9 cellular contexts compared by ENCODE assay signal in genomic region chr18:74082476-74083070, GRCh38.
DNase-seq lines count a peak whose midpoint lies in the region; ATAC-seq, FAIRE-seq and TF ChIP-seq lines count a peak whose summit lies in the region.
"Had no signal": no experiment of that assay in that cellular context is flagged by ENCODE, and none has a peak within 500 bp of the region (broad histone marks: within the 10 kb centered on the region; RNA-seq: fewer than 3 reads in every experiment).

No MANE protein-coding gene starts in this region.

- H3K4me1 ChIP-seq in neuron (ENCODE audit: insufficient read depth, low read length) = peaks cover 10% of the 10 kb centered on the region
- H3K4me1 ChIP-seq: HAP-1 had no signal

- H3K27me3 Mint-ChIP-seq in activated CD8-positive, alpha-beta T cell treated with anti-CD3 and anti-CD28 coated beads, Interleukin-2, amount 10 ng/mL, durations not matched to agents 7 days and 5 days (ENCODE audit: low read depth) = peaks cover 2% of the 10 kb centered on the region

- H3K36me3 ChIP-seq in neuron (ENCODE audit: insufficient read depth, low read length) = no peaks in the 10 kb centered on the region
- H3K36me3 ChIP-seq: HAP-1 had no signal

- CTCF ChIA-PET in AG04449 (lab: Yijun Ruan, JAX) = interaction anchor here (0.7 to 1.9 kb wide), 8 partner anchors 9 to 1320 kb away, joined by 3 to 5 read pairs (median 3); no protein-coding TSS in a partner anchor
- CTCF ChIA-PET in activated CD8-positive, alpha-beta T cell treated with anti-CD3 and anti-CD28 coated beads, Interleukin-2, amount 10 ng/mL, durations not matched to agents 7 days and 5 days (lab: Charles Lee) = interaction anchor here (0.7 to 2.8 kb wide), 35 partner anchors 9 to 416 kb away, joined by 3 to 114 read pairs (median 5); partner anchors contain the start of genes FBXO15 and TIMM21

- no peaks in the 10 kb centered on the region for H3K27me3 ChIP-seq in neuron (ENCODE audit: insufficient read depth, low read length)

- peak overlapping the region; percentile 93 for H3K27ac Mint-ChIP-seq in activated CD8-positive, alpha-beta T cell treated with anti-CD3 and anti-CD28 coated beads, Interleukin-2, amount 10 ng/mL, durations not matched to agents 7 days and 5 days

- TF ChIP-seq CTCF in AG04449 (IDR thresholded peaks at IDR 0.05; ENCODE audit: insufficient read depth, low read length, missing control alignments) (peak; percentile 59), epithelial cell of proximal tubule (conservative IDR thresholded peaks at IDR 0.05; ENCODE audit: low read depth, low read length) (peak; percentile 68)

- no peaks in the 10 kb centered on the region for H3K9me3 ChIP-seq in neuron (ENCODE audit: low read length)
- H3K9me3 ChIP-seq: HAP-1 had no signal

- H3K4me1 Mint-ChIP-seq in activated CD8-positive, alpha-beta T cell treated with anti-CD3 and anti-CD28 coated beads, Interleukin-2, amount 10 ng/mL, durations not matched to agents 7 days and 5 days (ENCODE audit: low read depth) = peaks cover 19% of the 10 kb centered on the region

- DNase-seq in AG04449 (ENCODE audit: low read depth, low spot score) = no peak
- peak; percentile 8 for DNase-seq in GM18507 (ENCODE audit: extremely low spot score, insufficient read length, low read depth)
- peak; percentile 5 to 72 for DNase-seq in NCI-H526 (lab: John Stamatoyannopoulos, UW)
- DNase-seq in activated CD8-positive, alpha-beta T cell treated with anti-CD3 and anti-CD28 coated beads, Interleukin-2, amount 10 ng/mL, durations not matched to agents 7 days and 5 days = peak; percentile 84
- no peak for DNase-seq in epithelial cell of proximal tubule (ENCODE audit: low read depth)
- no peak for DNase-seq in NK-92 treated with Interleukin-12 subunit alpha and Interleukin-12 subunit beta, amount 100 ng/mL, for 24 hours (lab: John Stamatoyannopoulos, UW)

- H3K9me3 Mint-ChIP-seq in activated CD8-positive, alpha-beta T cell treated with anti-CD3 and anti-CD28 coated beads, Interleukin-2, amount 10 ng/mL, durations not matched to agents 7 days and 5 days (ENCODE audit: insufficient read depth) = no peaks in the 10 kb centered on the region

- peak overlapping the region; percentile 20 for H2AFZ ChIP-seq in neuron (ENCODE audit: low read depth, low read length)

- FAIRE-seq in GM18507 (lab: Jason Lieb, UNC) = no peak

- POLR2A ChIA-PET in AG04449 (lab: Yijun Ruan, JAX) = no interaction called here
- POLR2A ChIA-PET in activated CD8-positive, alpha-beta T cell treated with anti-CD3 and anti-CD28 coated beads, Interleukin-2, amount 10 ng/mL, durations not matched to agents 7 days and 5 days (lab: Charles Lee) = interaction anchor here (1.0 to 2.7 kb wide), 7 partner anchors 9 to 66 kb away, joined by 3 to 50 read pairs (median 4); partner anchors contain the start of gene TIMM21

- peak; percentile 72 for ATAC-seq in HG02973 (IDR thresholded peaks at IDR 0.05; ENCODE audit: unreplicated experiment)
- peak; percentile 100 for ATAC-seq in activated CD8-positive, alpha-beta T cell treated with anti-CD3 and anti-CD28 coated beads, Interleukin-2, amount 10 ng/mL, durations not matched to agents 7 days and 5 days

- H3K4me3 ChIP-seq in AG04449 (ENCODE audit: low read depth, low read length) (no peak overlapping the region), epithelial cell of proximal tubule (ENCODE audit: low read depth, low read length) (no peak overlapping the region), neuron (ENCODE audit: low read length) (no peak overlapping the region)
- H3K4me3 ChIP-seq: HAP-1 had no signal

- H3K4me3 Mint-ChIP-seq in activated CD8-positive, alpha-beta T cell treated with anti-CD3 and anti-CD28 coated beads, Interleukin-2, amount 10 ng/mL, durations not matched to agents 7 days and 5 days = peak overlapping the region; percentile 72

- no peaks in the 10 kb centered on the region for H3K36me3 Mint-ChIP-seq in activated CD8-positive, alpha-beta T cell treated with anti-CD3 and anti-CD28 coated beads, Interleukin-2, amount 10 ng/mL, durations not matched to agents 7 days and 5 days (ENCODE audit: low read depth)

Comparison
In these comparisons a context has a peak if more than half of its experiments do, and no peak if none do; other contexts are left out.
1. DNase-seq: peak in GM18507 (single experiment), NCI-H526 (2 of 2) and activated CD8-positive, alpha-beta T cell treated with anti-CD3 and anti-CD28 coated beads, Interleukin-2, amount 10 ng/mL, durations not matched to agents 7 days and 5 days (single experiment); none in AG04449 (single experiment), epithelial cell of proximal tubule (single experiment) and NK-92 treated with Interleukin-12 subunit alpha and Interleukin-12 subunit beta, amount 100 ng/mL, for 24 hours (single experiment).